In the genomic region with DNA sequence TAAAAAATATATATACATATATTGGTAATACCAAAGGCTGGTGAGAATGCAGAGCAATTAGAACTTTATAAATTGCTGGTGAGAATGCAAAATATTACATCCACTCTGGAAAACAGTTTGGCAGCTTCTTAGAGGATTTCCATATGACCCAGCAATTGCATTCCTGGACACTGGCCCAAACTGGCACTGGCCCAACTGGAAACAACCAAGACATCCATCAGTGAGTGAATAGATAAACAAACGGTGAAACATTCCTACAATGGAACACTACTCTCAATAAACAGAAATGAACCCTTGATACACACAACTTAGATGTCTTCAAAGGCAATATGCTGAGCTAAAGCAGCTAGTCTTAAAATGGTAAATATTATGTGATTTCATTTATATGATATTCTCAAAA, we compare ENCODE assay signal across 13 cellular contexts.
DNase-seq lines count a peak whose midpoint lies in the region; TF ChIP-seq lines count a peak whose summit lies in the region.
"Had no signal": no experiment of that assay in that cellular context is flagged by ENCODE, and none has a peak within 500 bp of the region (broad histone marks: within the 10 kb centered on the region; RNA-seq: fewer than 3 reads in every experiment).

No MANE protein-coding gene starts in this region.

- no peak overlapping the region for H3K4me3 ChIP-seq in fibroblast of villous mesenchyme (ENCODE audit: low read depth, low read length)
- H3K4me3 ChIP-seq: dorsolateral prefrontal cortex, neural progenitor cell had no signal

- DNase-seq in HT1080 (ENCODE audit: low read depth) (peak; percentile 13), astrocyte of the hippocampus (ENCODE audit: low read depth, low spot score) (peak; percentile 72), fibroblast of villous mesenchyme (ENCODE audit: low read depth) (peak; percentile 34), renal cortical epithelial cell (ENCODE audit: low read depth) (peak; percentile 78), SW480 (ENCODE audit: low spot score) (no peak), SHP77 treated with DMSO at 0.1 percent for 48 hours (lab: John Stamatoyannopoulos, UW) (no peak), DMS79 (lab: John Stamatoyannopoulos, UW) (no peak), HT-29 (ENCODE audit: low spot score) (no peak)
- DNase-seq: left cardiac atrium, MM.1S, SW 1271 had no signal

- TF ChIP-seq CTCF in fibroblast of villous mesenchyme (IDR thresholded peaks at IDR 0.05; ENCODE audit: insufficient read depth, low read depth, low read length): no peak

Comparison
In these comparisons a context has a peak if more than half of its experiments do, and no peak if none do; other contexts are left out.
1. DNase-seq: peak in HT1080 (single experiment), astrocyte of the hippocampus (single experiment), fibroblast of villous mesenchyme (single experiment) and renal cortical epithelial cell (single experiment); none in SW480 (single experiment), SHP77 treated with DMSO at 0.1 percent for 48 hours (single experiment), DMS79 (single experiment) and HT-29 (single experiment).